Comparison of ENCODE assay signal across 20 cellular contexts in the genomic region with DNA sequence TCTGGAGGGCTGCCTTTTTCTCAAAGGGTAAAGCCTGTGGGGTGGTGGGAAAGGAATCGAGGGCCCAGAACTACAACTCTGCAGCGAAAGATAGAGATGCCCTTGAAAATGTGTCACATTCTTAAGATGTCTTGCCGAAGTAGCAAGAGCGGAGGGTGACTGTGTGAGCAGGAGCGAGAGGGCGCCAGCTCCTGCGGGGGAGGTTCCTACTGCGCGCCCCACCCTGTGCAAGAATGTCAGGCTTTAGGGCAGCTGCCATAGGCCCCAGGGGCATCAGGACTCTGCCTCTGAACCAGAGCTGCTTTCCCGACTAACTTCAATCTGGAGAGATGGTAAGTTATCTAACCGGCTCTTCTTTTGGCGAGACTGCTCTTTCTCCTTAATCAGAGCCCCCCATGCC. TPM values are rescaled to one million over a fixed set of nuclear protein-coding genes. Genes with fewer than 3 reads are reported as not detected.
DNase-seq lines count a peak whose midpoint lies in the region; ATAC-seq and TF ChIP-seq lines count a peak whose summit lies in the region.
"Had no signal": no experiment of that assay in that cellular context is flagged by ENCODE, and none has a peak within 500 bp of the region (broad histone marks: within the 10 kb centered on the region; RNA-seq: fewer than 3 reads in every experiment).

No MANE protein-coding gene starts in this region.

- peak; percentile 41 for ATAC-seq in left ventricle myocardium superior
- peak; percentile 21 for ATAC-seq in foreskin keratinocyte
- ATAC-seq: A549, HCT116 had no signal

- TF ChIP-seq CTCF in left ventricle myocardium inferior (IDR thresholded peaks at IDR 0.05; ENCODE audit: borderline replicate concordance) (no peak), foreskin keratinocyte (conservative IDR thresholded peaks at IDR 0.05) (no peak), ovary (IDR thresholded peaks at IDR 0.05) (no peak), glutamatergic neuron (IDR thresholded peaks at IDR 0.05; ENCODE audit: partially characterized antibody, unreplicated experiment) (no peak), smooth muscle cell (IDR thresholded peaks at IDR 0.05; ENCODE audit: borderline replicate concordance, insufficient read depth, poor library complexity, severe bottlenecking) (no peak)

- no peaks in the 10 kb centered on the region for H4K20me1 ChIP-seq in smooth muscle cell (ENCODE audit: low read depth)

- intact Hi-C loops in left ventricle myocardium superior (cut with micrococcal nuclease) (no loop called here), left ventricle myocardium inferior (cut with micrococcal nuclease) (no loop called here), ovary (cut with DNase I) (no loop called here)

- no peak overlapping the region for H3K27ac Mint-ChIP-seq in glutamatergic neuron (ENCODE audit: unreplicated experiment)

- H3K27me3 ChIP-seq in left ventricle myocardium inferior (ENCODE audit: low read depth) (no peaks in the 10 kb centered on the region), foreskin keratinocyte (no peaks in the 10 kb centered on the region), ovary (no peaks in the 10 kb centered on the region), smooth muscle cell (ENCODE audit: low read depth) (no peaks in the 10 kb centered on the region)

- DNase-seq in left ventricle myocardium superior (no peak), left ventricle myocardium inferior (no peak), foreskin keratinocyte (no peak), ovary (peak in 4 of 5 donors; percentile 47 to 71 (median 52)), glutamatergic neuron (no peak), AML-193 (lab: John Stamatoyannopoulos, UW) (no peak), smooth muscle cell (lab: John Stamatoyannopoulos, UW; ENCODE audit: unreplicated experiment) (no peak), amniotic stem cell (lab: John Stamatoyannopoulos, UW) (no peak)
- DNase-seq: C1 segment of cervical spinal cord, DMS79 treated with DMSO at 0.1 percent for 48 hours, KBM-7, MV-4-11, NCI-H1417 treated with DMSO at 0.1 percent for 48 hours, NCI-H1930, NCI-H2171, NCI-H510A, NCI-H774, PC-9 had no signal

- H3K4me1 Mint-ChIP-seq in glutamatergic neuron (ENCODE audit: low read depth, unreplicated experiment), result no peaks in the 10 kb centered on the region

- H3K36me3 Mint-ChIP-seq in glutamatergic neuron (ENCODE audit: unreplicated experiment), result no peaks in the 10 kb centered on the region

- WGBS in ovary, 3 donors, result 19 to 48% (median 26%) methylated on average over 12 of the region's 12 CpGs
- 83% methylated on average over 12 of the region's 12 CpGs for WGBS in smooth muscle cell (ENCODE audit: low lambda C conversion rate)

- no peaks in the 10 kb centered on the region for H3K9me3 ChIP-seq in left ventricle myocardium inferior (replicated peaks)
- H3K9me3 ChIP-seq in ovary, result no peaks in the 10 kb centered on the region
- H3K9me3 ChIP-seq in smooth muscle cell (replicated peaks; ENCODE audit: low read depth), result no peaks in the 10 kb centered on the region
- H3K9me3 ChIP-seq: A549 had no signal

- H3K4me3 ChIP-seq in left ventricle myocardium inferior (no peak overlapping the region), ovary (no peak overlapping the region), smooth muscle cell (no peak overlapping the region)
- H3K4me3 ChIP-seq: A549, PC-9 had no signal

- H3K79me2 ChIP-seq in smooth muscle cell (ENCODE audit: low read depth), result no peaks in the 10 kb centered on the region

- no peak for TF ChIP-seq POLR2A in ovary (IDR thresholded peaks at IDR 0.05)

- H3K9ac ChIP-seq in smooth muscle cell (ENCODE audit: low read depth), result no peak overlapping the region

- peaks cover 1% of the 10 kb centered on the region for H3K9me3 Mint-ChIP-seq in glutamatergic neuron (ENCODE audit: unreplicated experiment)

- no peak overlapping the region for H3K4me3 Mint-ChIP-seq in glutamatergic neuron (ENCODE audit: unreplicated experiment)

- H2AFZ ChIP-seq in smooth muscle cell (ENCODE audit: low read depth), result no peak overlapping the region
- H2AFZ ChIP-seq: PC-9 had no signal

- H3K36me3 ChIP-seq in left ventricle myocardium inferior (peaks cover 100% of the 10 kb centered on the region), ovary (no peaks in the 10 kb centered on the region), smooth muscle cell (ENCODE audit: low read depth) (peaks cover 28% of the 10 kb centered on the region)

- H3K4me2 ChIP-seq in smooth muscle cell, result no peak overlapping the region
- H3K4me2 ChIP-seq: A549, PC-9 had no signal

- H3K27ac ChIP-seq in left ventricle myocardium inferior (replicated peaks), result no peak overlapping the region
- H3K27ac ChIP-seq in foreskin keratinocyte, result no peak overlapping the region
- peak overlapping the region in 1 of 2 donors; percentile 76 for H3K27ac ChIP-seq in ovary
- H3K27ac ChIP-seq in smooth muscle cell (ENCODE audit: low read depth), result no peak overlapping the region
- H3K27ac ChIP-seq: A549, PC-9 had no signal

- H3K4me1 ChIP-seq in left ventricle myocardium inferior (no peaks in the 10 kb centered on the region), foreskin keratinocyte (peaks cover 13% of the 10 kb centered on the region), ovary (ENCODE audit: insufficient read depth) (peaks cover 8% of the 10 kb centered on the region), smooth muscle cell (ENCODE audit: low read depth) (no peaks in the 10 kb centered on the region)

- H3K27me3 Mint-ChIP-seq in glutamatergic neuron (ENCODE audit: unreplicated experiment), result peaks cover 4% of the 10 kb centered on the region

- no peak for TF ChIP-seq EP300 in ovary (IDR thresholded peaks at IDR 0.05)

- no peaks in the 10 kb centered on the region for H3F3A ChIP-seq in smooth muscle cell (ENCODE audit: low read depth)

RNA-seq across cellular contexts. Expression of gene ITGAE, which starts 11.8 kb away (rescaled TPM):
- total RNA-seq in left ventricle myocardium superior (12.2 TPM), left ventricle myocardium inferior (19.6 TPM), foreskin keratinocyte (30.9 and 38.5 TPM in 2 replicates), ovary (10 to 100 TPM; 13.3 to 22.3 (median 16.5) TPM), glutamatergic neuron (ENCODE audit: unreplicated experiment) (19.2 TPM), smooth muscle cell (43.8 and 51.2 TPM in 2 replicates)
- polyA plus RNA-seq in foreskin keratinocyte (52.8 and 66.2 TPM in 2 replicates), ovary (10 to 100 TPM; 21.6 to 27.0 TPM), smooth muscle cell (61.4 and 66.7 TPM in 2 replicates)

RNA-seq across cellular contexts. Expression of gene NCBP3, which starts 33.3 kb away (rescaled TPM):
- total RNA-seq in left ventricle myocardium superior, result 17.8 TPM
- 18.2 TPM for total RNA-seq in left ventricle myocardium inferior
- 23.6 and 25.3 TPM in 2 replicates for total RNA-seq in foreskin keratinocyte
- 11.2 and 12.8 TPM in 2 replicates for polyA plus RNA-seq in foreskin keratinocyte
- total RNA-seq in ovary, result 10 to 100 TPM; 15.7 to 43.2 (median 37.6) TPM
- polyA plus RNA-seq in ovary, result 10 to 100 TPM; 17.7 to 38.9 TPM
- total RNA-seq in glutamatergic neuron (ENCODE audit: unreplicated experiment), result 133 TPM
- total RNA-seq in smooth muscle cell, result 28.3 and 30.0 TPM in 2 replicates
- 30.7 and 32.4 TPM in 2 replicates for polyA plus RNA-seq in smooth muscle cell

Comparison
In these comparisons a context has a peak if more than half of its experiments do, and no peak if none do; other contexts are left out.
1. DNase-seq: peak in ovary (4 of 5); none in left ventricle myocardium superior (single experiment), left ventricle myocardium inferior (single experiment), foreskin keratinocyte (0 of 2), glutamatergic neuron (single experiment), AML-193 (0 of 2), smooth muscle cell (single experiment) and amniotic stem cell (single experiment).